Comparison of ENCODE assay signal across 8 cellular contexts in the genomic region with DNA sequence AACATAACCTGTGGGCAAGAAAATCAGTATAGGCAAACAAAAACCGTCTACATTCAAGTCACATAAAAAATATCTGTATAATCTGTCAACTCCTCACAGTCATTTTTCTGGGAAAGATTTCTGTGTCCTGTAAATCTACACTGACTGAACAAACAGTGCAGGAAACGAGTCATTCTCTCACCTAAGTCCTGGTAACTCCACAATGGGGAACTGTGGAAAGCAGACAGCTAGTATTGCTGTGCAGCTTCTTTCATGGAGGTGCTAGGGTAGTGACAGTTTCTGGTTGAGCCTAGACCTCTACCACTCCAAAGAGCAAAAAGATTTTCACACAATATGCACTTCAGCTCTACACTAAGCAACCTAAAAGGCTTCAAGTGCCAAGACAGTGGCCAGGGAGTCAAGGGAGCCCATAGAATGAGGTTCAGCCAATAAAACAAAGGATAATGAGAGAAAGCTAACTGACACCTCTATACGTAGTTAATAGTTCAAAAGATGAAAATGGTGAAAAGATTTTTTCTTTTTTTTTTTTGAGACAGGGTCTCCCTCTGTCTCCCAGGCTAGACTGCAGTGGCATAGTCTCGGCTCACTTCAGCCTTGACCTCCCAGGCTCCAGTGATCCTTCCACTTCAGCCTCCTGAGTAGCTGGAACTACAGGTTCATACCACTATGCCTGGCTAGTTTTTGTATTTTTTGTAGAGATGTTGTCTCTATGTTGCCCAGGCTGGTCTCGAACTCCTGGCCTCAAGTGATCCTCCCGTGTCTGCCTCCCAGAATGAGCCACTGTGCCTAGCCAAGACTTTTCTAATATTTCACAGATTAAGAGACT. TPM values are rescaled to one million over a fixed set of nuclear protein-coding genes. Genes with fewer than 3 reads are reported as not detected.
DNase-seq lines count a peak whose midpoint lies in the region; ATAC-seq, FAIRE-seq and TF ChIP-seq lines count a peak whose summit lies in the region.

No MANE protein-coding gene starts in this region.

- H3K9me3 Mint-ChIP-seq in endodermal cell = no peaks in the 10 kb centered on the region

- intact Hi-C loops in PC-3 (cut with micrococcal nuclease) (loop anchor here (5.0 to 10.0 kb wide), 2 partner anchors 35 to 118 kb away; partner anchors contain the start of gene SPOCD1), sigmoid colon (cut with DNase I) (loop anchor here (10.0 kb wide), 1 partner anchor 288 kb away; the partner anchor contains the start of gene PEF1), aorta (cut with DNase I) (no loop called here), posterior vena cava (cut with DNase I) (no loop called here)

- H3K4me3 ChIP-seq in PC-3 (ENCODE audit: low read length) (peak overlapping the region; percentile 56), endodermal cell (ENCODE audit: low read length) (peak overlapping the region; percentile 17), sigmoid colon (no peak overlapping the region), aorta (ENCODE audit: low read length in 2 of 2) (no peak overlapping the region)

- ATAC-seq in PC-3 (peak; percentile 76), aorta (ENCODE audit: low FRiP score) (no peak)

- H4K20me1 ChIP-seq in PC-3 (ENCODE audit: low read length) = peaks cover 69% of the 10 kb centered on the region

- CTCF ChIA-PET in PC-3 (lab: Charles Lee) = interaction anchor here (0.5 to 1.2 kb wide), 3 partner anchors 31 to 217 kb away, joined by 3 to 4 read pairs (median 4); no protein-coding TSS in a partner anchor

- TF ChIP-seq EP300 in sigmoid colon (IDR thresholded peaks at IDR 0.05) = no peak

- H3K9me2 ChIP-seq in PC-3 (replicated peaks; ENCODE audit: low read length) = no peaks in the 10 kb centered on the region

- no peaks in the 10 kb centered on the region for H3K36me3 Mint-ChIP-seq in endodermal cell (ENCODE audit: low read depth)

- H3K36me3 ChIP-seq in PC-3 (ENCODE audit: low read depth, low read length) (peaks cover 7% of the 10 kb centered on the region; the same call in 1 of the 2 replicates), endodermal cell (ENCODE audit: control insufficient read depth, insufficient read depth, low read length) (peaks cover 9% of the 10 kb centered on the region), sigmoid colon (no peaks in the 10 kb centered on the region), aorta (ENCODE audit: control insufficient read depth in 1 of 2, insufficient read depth in 2 of 2, low read length in 1 of 2) (no peaks in the 10 kb centered on the region)

- peaks cover 21% of the 10 kb centered on the region for H3F3A ChIP-seq in PC-3 (ENCODE audit: low read length, unreplicated experiment)

- H3K27me3 ChIP-seq in PC-3 (ENCODE audit: low read length) (no peaks in the 10 kb centered on the region), endodermal cell (ENCODE audit: control insufficient read depth, insufficient read depth, low read length, poor library complexity, severe bottlenecking) (no peaks in the 10 kb centered on the region), sigmoid colon (no peaks in the 10 kb centered on the region), aorta (ENCODE audit: control insufficient read depth in 1 of 2, insufficient read depth in 2 of 2, low read length in 1 of 2) (no peaks in the 10 kb centered on the region)

- H3K4me3 Mint-ChIP-seq in endodermal cell = no peak overlapping the region

- H3K4me1 ChIP-seq in PC-3 (ENCODE audit: insufficient read depth, low read length) (peaks cover 63% of the 10 kb centered on the region), endodermal cell (ENCODE audit: control insufficient read depth, insufficient read depth, low read length) (peaks cover 18% of the 10 kb centered on the region), sigmoid colon (peaks cover 0 to 90% (median 84%) of the 10 kb centered on the region in 4 donors), aorta (ENCODE audit: control insufficient read depth in 1 of 2, insufficient read depth in 2 of 2, low read length in 2 of 2) (peaks cover 0 to 5% of the 10 kb centered on the region in 2 donors)

- H3K27me3 Mint-ChIP-seq in endodermal cell (ENCODE audit: insufficient read depth) = no peaks in the 10 kb centered on the region

- H3K27ac ChIP-seq in PC-3 (ENCODE audit: low read length) = peak overlapping the region; percentile 98
- no peak overlapping the region for H3K27ac ChIP-seq in endodermal cell (ENCODE audit: low read depth, low read length)
- H3K27ac ChIP-seq in sigmoid colon = peak overlapping the region; percentile 50 to 96 (median 72)
- H3K27ac ChIP-seq in aorta (ENCODE audit: low read depth in 1 of 2, low read length in 2 of 2) = peak overlapping the region in 1 of 2 donors; percentile 57

- DNase-seq in GM18507 (ENCODE audit: extremely low spot score, insufficient read length, low read depth) (no peak), PC-3 (peak; percentile 88), endodermal cell (no peak), sigmoid colon (no peak), dedifferentiated amniotic fluid mesenchymal stem cell (ENCODE audit: extremely low spot score) (no peak), NCI-H2029 treated with DMSO at 0.1 percent for 48 hours (lab: John Stamatoyannopoulos, UW) (no peak), aorta (no peak), posterior vena cava (ENCODE audit: low spot score) (no peak)

- peaks cover 99% of the 10 kb centered on the region for H3K79me2 ChIP-seq in PC-3 (ENCODE audit: low read length)

- TF ChIP-seq CTCF in PC-3 (conservative IDR thresholded peaks at IDR 0.05; ENCODE audit: low read depth, low read length) = no peak
- no peak for TF ChIP-seq CTCF in endodermal cell (conservative IDR thresholded peaks at IDR 0.05)
- no peak for TF ChIP-seq CTCF in sigmoid colon (IDR thresholded peaks at IDR 0.05)

- BruUV-seq in PC-3 (replicated peaks; lab: Mats Ljungman, UMichigan) = no TSS peak

- peak overlapping the region; percentile 88 for H3K27ac Mint-ChIP-seq in endodermal cell

- FAIRE-seq in GM18507 (lab: Jason Lieb, UNC) = peak; percentile 87

- peak overlapping the region; percentile 87 for H3K4me2 ChIP-seq in PC-3 (ENCODE audit: low read length)

- POLR2A ChIA-PET in PC-3 (lab: Charles Lee; ENCODE audit: unreplicated experiment) = interaction anchor here (0.5 to 0.6 kb wide), 3 partner anchors 23 to 280 kb away, joined by 3 to 12 read pairs (median 3); no protein-coding TSS in a partner anchor

- H3K9ac ChIP-seq in PC-3 (ENCODE audit: low read length) (peak overlapping the region; percentile 72), endodermal cell (ENCODE audit: extremely low read depth, low read length, poor library complexity, severe bottlenecking) (no peak overlapping the region)

- 87% methylated on average over 4 to 6 of the region's 6 CpGs for WGBS in endodermal cell (ENCODE audit: insufficient coverage in 1 of 2, insufficient read length in 1 of 2), 2 experiments
- WGBS in sigmoid colon, 2 donors = 48% methylated on average over 6 of the region's 6 CpGs
- whole genome bisulfite sequencing in aorta, 2 donors = 50 to 51% methylated on average over 6 of the region's 6 CpGs

- peaks cover 55% of the 10 kb centered on the region for H3K4me1 Mint-ChIP-seq in endodermal cell

- no peak overlapping the region for H2AFZ ChIP-seq in PC-3 (ENCODE audit: low read length)

- no peak for TF ChIP-seq POLR2A in sigmoid colon (IDR thresholded peaks at IDR 0.05)

- H3K9me3 ChIP-seq in PC-3 (ENCODE audit: low read length) = no peaks in the 10 kb centered on the region
- no peaks in the 10 kb centered on the region for H3K9me3 ChIP-seq in endodermal cell (ENCODE audit: control insufficient read depth, low read length)
- H3K9me3 ChIP-seq in sigmoid colon = no peaks in the 10 kb centered on the region
- H3K9me3 ChIP-seq in aorta (ENCODE audit: control insufficient read depth, low read length) = no peaks in the 10 kb centered on the region

RNA-seq across cellular contexts. Expression of gene PTP4A2, which starts 5.5 kb away (rescaled TPM):
- total RNA-seq in PC-3 (2014; rRNA removed) = 335 and 340 TPM in 2 replicates
- 100 to 1,000 TPM; 211 TPM for total RNA-seq in endodermal cell
- polyA plus RNA-seq in endodermal cell (2013, experiment 1 of 2) = 159 TPM
- polyA plus RNA-seq in endodermal cell (2013, experiment 2 of 2) = 160 TPM
- 100 to 1,000 TPM; 226 to 327 (median 255) TPM for total RNA-seq in sigmoid colon
- polyA plus RNA-seq in sigmoid colon = 100 to 1,000 TPM; 145 to 228 (median 177) TPM
- 100 to 1,000 TPM; 230 to 244 TPM for total RNA-seq in aorta
- polyA plus RNA-seq in aorta = 100 to 1,000 TPM in 1 of 2 donors, 10 to 100 TPM in 1; 72.0 to 147 TPM
- total RNA-seq in posterior vena cava = 100 to 1,000 TPM; 259 to 375 TPM

Comparison
In these comparisons a context has a peak if more than half of its experiments do, and no peak if none do; other contexts are left out.
1. H3K4me3 ChIP-seq: peak in PC-3 (single experiment) and endodermal cell (single experiment); none in sigmoid colon (0 of 4) and aorta (0 of 2).
2. intact Hi-C loops: an anchor here in PC-3 (5.0 to 10.0 kb wide) and sigmoid colon (10.0 kb wide); none called in aorta and posterior vena cava.